Comparison of ENCODE assay signal across 1 cellular context in genomic region chr2:19538411-19538963, GRCh38.
TF ChIP-seq lines count a peak whose summit lies in the region.

No MANE protein-coding gene starts in this region.

TF ChIP-seq in SK-N-SH, 30 proteins besides CTCF, POLR2A, EP300 and RAD21 (continued from another document):
- TF ChIP-seq ZBTB33 (IDR thresholded peaks at IDR 0.05; ENCODE audit: borderline replicate concordance, low read depth) = peak; percentile 72; the same call in 1 of the 2 replicates
- no peak for TF ChIP-seq SMC3 (IDR thresholded peaks at IDR 0.05; ENCODE audit: low read depth, low read length)
- no peak for TF ChIP-seq IRF3 (IDR thresholded peaks at IDR 0.05; ENCODE audit: low read depth, low read length)
- peak; percentile 93 for TF ChIP-seq FOSL2 (IDR thresholded peaks at IDR 0.05; ENCODE audit: borderline replicate concordance, low read depth)
- TF ChIP-seq NFIC (IDR thresholded peaks at IDR 0.05; ENCODE audit: borderline replicate concordance) = peak; percentile 82
- peak; percentile 65 for TF ChIP-seq TEAD4 (IDR thresholded peaks at IDR 0.05; ENCODE audit: borderline replicate concordance, insufficient read depth)
- peak; percentile 42 for TF ChIP-seq PBX3 (IDR thresholded peaks at IDR 0.05)
- TF ChIP-seq JUND (IDR thresholded peaks at IDR 0.05) = peak; percentile 93
- peak; percentile 89 for TF ChIP-seq TCF12 (IDR thresholded peaks at IDR 0.05)
- peak; percentile 87 for TF ChIP-seq RXRA (IDR thresholded peaks at IDR 0.05; ENCODE audit: borderline replicate concordance, low read depth)
